Comparison of ENCODE assay signal across 23 cellular contexts in genomic region chr10:104935656-104936055, GRCh38.
A peak's percentile ranks its signal among the peaks of the same experiment; 100 is the strongest.
DNase-seq lines count a peak whose midpoint lies in the region; ATAC-seq and TF ChIP-seq lines count a peak whose summit lies in the region.
"Had no signal": no experiment of that assay in that cellular context is flagged by ENCODE, and none has a peak within 500 bp of the region (broad histone marks: within the 10 kb centered on the region; RNA-seq: fewer than 3 reads in every experiment).

No MANE protein-coding gene starts in this region.

- POLR2A ChIA-PET in activated CD4-positive, alpha-beta T cell treated with anti-CD3 and anti-CD28 coated beads for 36 hours (lab: Charles Lee) = no interaction called here
- POLR2A ChIA-PET in T-cell (lab: Charles Lee) = no interaction called here
- POLR2A ChIA-PET in naive thymus-derived CD8-positive, alpha-beta T cell (lab: Charles Lee) = interaction anchor here (0.5 kb wide), 1 partner anchor 87 kb away, joined by 3 read pairs; no protein-coding TSS in a partner anchor

- H3K4me3 ChIP-seq in GM23338 = no peak overlapping the region

- H3K79me2 ChIP-seq in GM23338 (replicated peaks; ENCODE audit: insufficient read depth) = no peaks in the 10 kb centered on the region

- no peak overlapping the region for H3K27ac ChIP-seq in GM23338 (ENCODE audit: low read depth)
- H3K27ac ChIP-seq: 22Rv1, C4-2B, HL-60 had no signal

- H3K4me1 Mint-ChIP-seq in activated CD4-positive, alpha-beta T cell treated with anti-CD3 and anti-CD28 coated beads for 36 hours = peaks cover 42% of the 10 kb centered on the region
- no peaks in the 10 kb centered on the region for H3K4me1 Mint-ChIP-seq in activated CD4-positive, alpha-beta T cell treated with anti-CD3 and anti-CD28 coated beads, Interleukin-2, amount 10 ng/mL, durations not matched to agents 24 days and 14 days
- H3K4me1 Mint-ChIP-seq in activated naive CD4-positive, alpha-beta T cell treated with anti-CD3 and anti-CD28 coated beads, Interleukin-2, amount 50 U/mL, for 24 hours = peaks cover 78% of the 10 kb centered on the region
- peaks cover 18 to 59% (median 42%) of the 10 kb centered on the region in 3 donors for H3K4me1 Mint-ChIP-seq in T-cell
- peaks cover 28 to 74% (median 35%) of the 10 kb centered on the region in 4 donors for H3K4me1 Mint-ChIP-seq in naive thymus-derived CD8-positive, alpha-beta T cell
- peaks cover 10% of the 10 kb centered on the region for H3K4me1 Mint-ChIP-seq in GM23338
- H3K4me1 Mint-ChIP-seq: B cell had no signal

- no peak overlapping the region for H2AFZ ChIP-seq in GM23338

- no peak for TF ChIP-seq CTCF in GM23338 (conservative IDR thresholded peaks at IDR 0.05; ENCODE audit: low read depth in 2 of 2)

- H3K4me1 ChIP-seq in GM23338 (ENCODE audit: insufficient read depth) = no peaks in the 10 kb centered on the region

- H3K4me3 Mint-ChIP-seq in activated CD4-positive, alpha-beta T cell treated with anti-CD3 and anti-CD28 coated beads for 36 hours = no peak overlapping the region
- H3K4me3 Mint-ChIP-seq in activated CD4-positive, alpha-beta T cell treated with anti-CD3 and anti-CD28 coated beads, Interleukin-2, amount 10 ng/mL, durations not matched to agents 24 days and 14 days = no peak overlapping the region
- peak overlapping the region; percentile 80 for H3K4me3 Mint-ChIP-seq in activated naive CD4-positive, alpha-beta T cell treated with anti-CD3 and anti-CD28 coated beads, Interleukin-2, amount 50 U/mL, for 24 hours
- peak overlapping the region; percentile 14 to 50 (median 21) for H3K4me3 Mint-ChIP-seq in T-cell
- H3K4me3 Mint-ChIP-seq in naive thymus-derived CD8-positive, alpha-beta T cell = peak overlapping the region; percentile 10 to 72 (median 59)
- no peak overlapping the region for H3K4me3 Mint-ChIP-seq in GM23338
- H3K4me3 Mint-ChIP-seq: B cell, IgD-negative memory B cell had no signal

- H3K36me3 ChIP-seq in GM23338 (ENCODE audit: insufficient read depth) = no peaks in the 10 kb centered on the region

- DNase-seq in activated CD4-positive, alpha-beta T cell treated with anti-CD3 and anti-CD28 coated beads for 36 hours = peak; percentile 6
- DNase-seq in activated CD4-positive, alpha-beta T cell treated with anti-CD3 and anti-CD28 coated beads, Interleukin-2, amount 10 ng/mL, durations not matched to agents 24 days and 14 days = no peak
- no peak for DNase-seq in activated naive CD4-positive, alpha-beta T cell treated with anti-CD3 and anti-CD28 coated beads, Interleukin-2, amount 50 U/mL, for 72 hours (ENCODE audit: low spot score in 2 of 2)
- DNase-seq in T-cell = peak in 23 of 34 experiments; percentile 3 to 55 (median 8)
- peak in 4 of 10 donors; percentile 10 to 72 (median 46) for DNase-seq in naive thymus-derived CD8-positive, alpha-beta T cell
- DNase-seq in GM23338 (ENCODE audit: low spot score) = no peak
- DNase-seq in DMS153 (lab: John Stamatoyannopoulos, UW) = no peak
- DNase-seq: NCI-H1092 treated with DMSO at 0.1 percent for 48 hours, NCI-H1436, NCI-H187, NCI-H2081 treated with DMSO at 0.1 percent for 48 hours, NCI-H2171, NCI-H226, NCI-H510A, Right ventricle myocardium superior, RPMI8226 had no signal

- H3F3A ChIP-seq in GM23338 (replicated peaks; ENCODE audit: low read depth) = no peaks in the 10 kb centered on the region

- intact Hi-C loops in activated CD4-positive, alpha-beta T cell treated with anti-CD3 and anti-CD28 coated beads for 36 hours (cut with DNase I, micrococcal nuclease) = no loop called here
- intact Hi-C loops in activated CD4-positive, alpha-beta T cell treated with anti-CD3 and anti-CD28 coated beads, Interleukin-2, amount 10 ng/mL, durations not matched to agents 24 days and 14 days (cut with micrococcal nuclease) = no loop called here

- H3K27me3 Mint-ChIP-seq in activated CD4-positive, alpha-beta T cell treated with anti-CD3 and anti-CD28 coated beads for 36 hours = no peaks in the 10 kb centered on the region
- H3K27me3 Mint-ChIP-seq in activated CD4-positive, alpha-beta T cell treated with anti-CD3 and anti-CD28 coated beads, Interleukin-2, amount 10 ng/mL, durations not matched to agents 24 days and 14 days = no peaks in the 10 kb centered on the region
- no peaks in the 10 kb centered on the region for H3K27me3 Mint-ChIP-seq in activated naive CD4-positive, alpha-beta T cell treated with anti-CD3 and anti-CD28 coated beads, Interleukin-2, amount 50 U/mL, for 24 hours
- H3K27me3 Mint-ChIP-seq in T-cell (peaks cover 0 to 2% of the 10 kb centered on the region in 2 donors), GM23338 (ENCODE audit: insufficient read depth, low read depth, poor library complexity) (no peaks in the 10 kb centered on the region)
- H3K27me3 Mint-ChIP-seq in naive thymus-derived CD8-positive, alpha-beta T cell = peaks cover 0 to 3% (median 0%) of the 10 kb centered on the region in 5 donors
- H3K27me3 Mint-ChIP-seq: B cell, IgD-negative memory B cell had no signal

- no peaks in the 10 kb centered on the region for H4K20me1 ChIP-seq in GM23338 (replicated peaks; ENCODE audit: insufficient read depth)

- ATAC-seq in activated CD4-positive, alpha-beta T cell treated with anti-CD3 and anti-CD28 coated beads for 36 hours = no peak
- ATAC-seq in activated naive CD4-positive, alpha-beta T cell treated with anti-CD3 and anti-CD28 coated beads, Interleukin-2, amount 50 U/mL, for 72 hours = no peak
- peak in 3 of 4 experiments; percentile 83 to 88 (median 86) for ATAC-seq in T-cell (replicated peaks in 1 of 4)
- ATAC-seq in naive thymus-derived CD8-positive, alpha-beta T cell = peak; percentile 72 to 95
- no peak for ATAC-seq in GM23338
- ATAC-seq: HCT116 had no signal

- CTCF ChIA-PET in activated CD4-positive, alpha-beta T cell treated with anti-CD3 and anti-CD28 coated beads for 36 hours (lab: Charles Lee) = no interaction called here
- CTCF ChIA-PET in T-cell (lab: Charles Lee) = interaction anchor here in 1 of 2 donors (0.6 kb wide), 1 partner anchor 179 kb away, joined by 3 read pairs; no protein-coding TSS in a partner anchor

- H3K27me3 ChIP-seq in GM23338 (ENCODE audit: insufficient read depth) = no peaks in the 10 kb centered on the region

- no peaks in the 10 kb centered on the region for H3K36me3 Mint-ChIP-seq in activated CD4-positive, alpha-beta T cell treated with anti-CD3 and anti-CD28 coated beads for 36 hours (ENCODE audit: low read depth)
- H3K36me3 Mint-ChIP-seq in activated CD4-positive, alpha-beta T cell treated with anti-CD3 and anti-CD28 coated beads, Interleukin-2, amount 10 ng/mL, durations not matched to agents 24 days and 14 days (ENCODE audit: low read depth) = no peaks in the 10 kb centered on the region
- peaks cover 5% of the 10 kb centered on the region for H3K36me3 Mint-ChIP-seq in activated naive CD4-positive, alpha-beta T cell treated with anti-CD3 and anti-CD28 coated beads, Interleukin-2, amount 50 U/mL, for 24 hours
- no peaks in the 10 kb centered on the region for H3K36me3 Mint-ChIP-seq in activated naive CD4-positive, alpha-beta T cell treated with anti-CD3 and anti-CD28 coated beads, Interleukin-2, amount 50 U/mL, for 72 hours
- H3K36me3 Mint-ChIP-seq in T-cell = no peaks in the 10 kb centered on the region
- no peaks in the 10 kb centered on the region for H3K36me3 Mint-ChIP-seq in naive thymus-derived CD8-positive, alpha-beta T cell
- no peaks in the 10 kb centered on the region for H3K36me3 Mint-ChIP-seq in GM23338 (ENCODE audit: low read depth)
- H3K36me3 Mint-ChIP-seq: IgD-negative memory B cell had no signal

- H3K4me2 ChIP-seq in GM23338 = no peak overlapping the region

- H3K9me3 Mint-ChIP-seq in activated CD4-positive, alpha-beta T cell treated with anti-CD3 and anti-CD28 coated beads for 36 hours (ENCODE audit: low read depth) = no peaks in the 10 kb centered on the region
- no peaks in the 10 kb centered on the region for H3K9me3 Mint-ChIP-seq in activated CD4-positive, alpha-beta T cell treated with anti-CD3 and anti-CD28 coated beads, Interleukin-2, amount 10 ng/mL, durations not matched to agents 24 days and 14 days
- peaks cover 5% of the 10 kb centered on the region for H3K9me3 Mint-ChIP-seq in activated naive CD4-positive, alpha-beta T cell treated with anti-CD3 and anti-CD28 coated beads, Interleukin-2, amount 50 U/mL, for 24 hours
- H3K9me3 Mint-ChIP-seq in activated naive CD4-positive, alpha-beta T cell treated with anti-CD3 and anti-CD28 coated beads, Interleukin-2, amount 50 U/mL, for 72 hours = peaks cover 4 to 5% of the 10 kb centered on the region in 2 donors
- H3K9me3 Mint-ChIP-seq in T-cell (peaks cover 0 to 5% (median 3%) of the 10 kb centered on the region in 3 donors), GM23338 (no peaks in the 10 kb centered on the region)
- H3K9me3 Mint-ChIP-seq in naive thymus-derived CD8-positive, alpha-beta T cell = peaks cover 0 to 13% (median 3%) of the 10 kb centered on the region in 9 donors

- peaks cover 7% of the 10 kb centered on the region; the same call in 1 of the 2 replicates for H3K9me2 ChIP-seq in GM23338 (ENCODE audit: insufficient read depth)

- H3K27ac Mint-ChIP-seq in activated CD4-positive, alpha-beta T cell treated with anti-CD3 and anti-CD28 coated beads for 36 hours = no peak overlapping the region
- H3K27ac Mint-ChIP-seq in activated CD4-positive, alpha-beta T cell treated with anti-CD3 and anti-CD28 coated beads, Interleukin-2, amount 10 ng/mL, durations not matched to agents 24 days and 14 days = no peak overlapping the region
- H3K27ac Mint-ChIP-seq in activated naive CD4-positive, alpha-beta T cell treated with anti-CD3 and anti-CD28 coated beads, Interleukin-2, amount 50 U/mL, for 24 hours = peak overlapping the region; percentile 15
- no peak overlapping the region for H3K27ac Mint-ChIP-seq in activated naive CD4-positive, alpha-beta T cell treated with anti-CD3 and anti-CD28 coated beads, Interleukin-2, amount 50 U/mL, for 72 hours
- H3K27ac Mint-ChIP-seq in T-cell (peak overlapping the region; percentile 19 to 74), GM23338 (no peak overlapping the region; the same call in 1 of the 2 replicates)
- peak overlapping the region in 5 of 10 donors; percentile 16 to 76 (median 45) for H3K27ac Mint-ChIP-seq in naive thymus-derived CD8-positive, alpha-beta T cell
- H3K27ac Mint-ChIP-seq: B cell, IgD-negative memory B cell had no signal

TF ChIP-seq in GM23338, 12 proteins besides CTCF, POLR2A, EP300 and RAD21 (continues in another document):
- TF ChIP-seq, protein P1, sequence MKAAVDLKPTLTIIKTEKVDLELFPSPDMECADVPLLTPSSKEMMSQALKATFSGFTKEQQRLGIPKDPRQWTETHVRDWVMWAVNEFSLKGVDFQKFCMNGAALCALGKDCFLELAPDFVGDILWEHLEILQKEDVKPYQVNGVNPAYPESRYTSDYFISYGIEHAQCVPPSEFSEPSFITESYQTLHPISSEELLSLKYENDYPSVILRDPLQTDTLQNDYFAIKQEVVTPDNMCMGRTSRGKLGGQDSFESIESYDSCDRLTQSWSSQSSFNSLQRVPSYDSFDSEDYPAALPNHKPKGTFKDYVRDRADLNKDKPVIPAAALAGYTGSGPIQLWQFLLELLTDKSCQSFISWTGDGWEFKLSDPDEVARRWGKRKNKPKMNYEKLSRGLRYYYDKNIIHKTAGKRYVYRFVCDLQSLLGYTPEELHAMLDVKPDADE (IDR thresholded peaks at IDR 0.05) = no peak
- TF ChIP-seq STAT1 (IDR thresholded peaks at IDR 0.05; ENCODE audit: unreplicated experiment) (no peak), EZH2 (IDR thresholded peaks at IDR 0.05; ENCODE audit: low read depth, unreplicated experiment) (no peak)

Comparison
In these comparisons a context has a peak if more than half of its experiments do, and no peak if none do; other contexts are left out.
1. DNase-seq: peak in activated CD4-positive, alpha-beta T cell treated with anti-CD3 and anti-CD28 coated beads for 36 hours (single experiment) and T-cell (23 of 34); none in activated CD4-positive, alpha-beta T cell treated with anti-CD3 and anti-CD28 coated beads, Interleukin-2, amount 10 ng/mL, durations not matched to agents 24 days and 14 days (single experiment), activated naive CD4-positive, alpha-beta T cell treated with anti-CD3 and anti-CD28 coated beads, Interleukin-2, amount 50 U/mL, for 72 hours (0 of 2), GM23338 (single experiment) and DMS153 (single experiment).
2. H3K27ac Mint-ChIP-seq: peak in activated naive CD4-positive, alpha-beta T cell treated with anti-CD3 and anti-CD28 coated beads, Interleukin-2, amount 50 U/mL, for 24 hours (single experiment) and T-cell (2 of 2); none in activated CD4-positive, alpha-beta T cell treated with anti-CD3 and anti-CD28 coated beads for 36 hours (single experiment), activated CD4-positive, alpha-beta T cell treated with anti-CD3 and anti-CD28 coated beads, Interleukin-2, amount 10 ng/mL, durations not matched to agents 24 days and 14 days (single experiment), activated naive CD4-positive, alpha-beta T cell treated with anti-CD3 and anti-CD28 coated beads, Interleukin-2, amount 50 U/mL, for 72 hours (0 of 2) and GM23338 (single experiment).
3. ATAC-seq: peak in T-cell (3 of 4) and naive thymus-derived CD8-positive, alpha-beta T cell (2 of 2); none in activated CD4-positive, alpha-beta T cell treated with anti-CD3 and anti-CD28 coated beads for 36 hours (single experiment), activated naive CD4-positive, alpha-beta T cell treated with anti-CD3 and anti-CD28 coated beads, Interleukin-2, amount 50 U/mL, for 72 hours (0 of 2) and GM23338 (single experiment).
4. H3K4me3 Mint-ChIP-seq: peak in activated naive CD4-positive, alpha-beta T cell treated with anti-CD3 and anti-CD28 coated beads, Interleukin-2, amount 50 U/mL, for 24 hours (single experiment), T-cell (3 of 3) and naive thymus-derived CD8-positive, alpha-beta T cell (10 of 10); none in activated CD4-positive, alpha-beta T cell treated with anti-CD3 and anti-CD28 coated beads for 36 hours (single experiment), activated CD4-positive, alpha-beta T cell treated with anti-CD3 and anti-CD28 coated beads, Interleukin-2, amount 10 ng/mL, durations not matched to agents 24 days and 14 days (single experiment) and GM23338 (single experiment).